In genomic region chr5:68215888-68216736, GRCh38 we compare ENCODE assay signal across 8 cellular contexts. TPM values are rescaled to one million over a fixed set of nuclear protein-coding genes. Genes with fewer than 3 reads are reported as not detected.
DNase-seq lines count a peak whose midpoint lies in the region; ATAC-seq and TF ChIP-seq lines count a peak whose summit lies in the region.

No MANE protein-coding gene starts in this region.

- DNase-seq in ACHN (peak; percentile 48), NCI-H524 treated with DMSO at 0.1 percent for 48 hours (lab: John Stamatoyannopoulos, UW) (peak; percentile 38), mucosa of descending colon (peak; percentile 70 to 83 (median 81))
- peak; percentile 62 to 72 for DNase-seq in activated CD4-positive, alpha-beta T cell treated with anti-CD3 and anti-CD28 coated beads, Interleukin-2, amount 50 U/mL, for 48 hours
- peak; percentile 36 for DNase-seq in effector CD8-positive, alpha-beta T cell (lab: John Stamatoyannopoulos, UW)
- DNase-seq in stimulated activated CD8-positive, alpha-beta memory T cell treated with anti-CD3 and anti-CD28 coated beads, Interleukin-7, amount 100 ng/mL, for 1 hour (ENCODE audit: low read depth in 2 of 2), result peak; percentile 29 to 30

- H3K9me3 ChIP-seq in mucosa of descending colon, result no peaks in the 10 kb centered on the region

- in situ Hi-C loops in ACHN (cut with HindIII; ENCODE audit: low pct_ligation_motif_present, low pct_unique_long_range_greater_than_20kb, low sequenced_read_pairs), result no loop called here

- intact Hi-C loops in mucosa of descending colon (cut with DNase I, micrococcal nuclease), result no loop called here

- ATAC-seq in GM18868 (IDR thresholded peaks at IDR 0.05; ENCODE audit: unreplicated experiment) (peak; percentile 45), HG03097 (IDR thresholded peaks at IDR 0.05; ENCODE audit: low FRiP score, unreplicated experiment) (peak; percentile 41), mucosa of descending colon (peak; percentile 66)

- TF ChIP-seq CTCF in mucosa of descending colon (IDR thresholded peaks at IDR 0.05), result no peak

- peaks cover 16% of the 10 kb centered on the region for H3K4me1 ChIP-seq in mucosa of descending colon (ENCODE audit: low read depth)

- H3K4me3 ChIP-seq in mucosa of descending colon, result peak overlapping the region; percentile 96

- H3K36me3 ChIP-seq in mucosa of descending colon (ENCODE audit: low read depth), result no peaks in the 10 kb centered on the region

RNA-seq across cellular contexts. Expression of gene PIK3R1, which starts 0.6 kb away (rescaled TPM):
- 100 to 1,000 TPM in 1 of 3 donors, 10 to 100 TPM in 2; 66.7 to 197 (median 74.9) TPM for total RNA-seq in mucosa of descending colon

Comparison
In these comparisons a context has a peak if more than half of its experiments do, and no peak if none do; other contexts are left out.
1. Peak in every context shown above with its lines: DNase-seq, ATAC-seq and H3K4me3 ChIP-seq.
2. DNase-seq: peak in every context shown above with its lines; median percentile 81 in mucosa of descending colon; 67 in activated CD4-positive, alpha-beta T cell treated with anti-CD3 and anti-CD28 coated beads, Interleukin-2, amount 50 U/mL, for 48 hours; 48 in ACHN; 38 in NCI-H524 treated with DMSO at 0.1 percent for 48 hours; 36 in effector CD8-positive, alpha-beta T cell; 30 in stimulated activated CD8-positive, alpha-beta memory T cell treated with anti-CD3 and anti-CD28 coated beads, Interleukin-7, amount 100 ng/mL, for 1 hour.